Comparison of ENCODE assay signal across 8 cellular contexts in genomic region chr19:38095411-38096308, GRCh38.
DNase-seq lines count a peak whose midpoint lies in the region; ATAC-seq, FAIRE-seq and TF ChIP-seq lines count a peak whose summit lies in the region.

No MANE protein-coding gene starts in this region.

- FAIRE-seq in keratinocyte (lab: Jason Lieb, UNC), result peak; percentile 70

- no peak overlapping the region for H3K9ac ChIP-seq in keratinocyte (ENCODE audit: control insufficient read depth, extremely low read depth, insufficient read depth, low read length)

- no peaks in the 10 kb centered on the region for H4K20me1 ChIP-seq in keratinocyte (ENCODE audit: control insufficient read depth, extremely low read depth, insufficient read depth, low read length)

- H3K9me3 ChIP-seq in keratinocyte (ENCODE audit: control insufficient read depth, low read depth, low read length), result peaks cover 2% of the 10 kb centered on the region

- no peaks in the 10 kb centered on the region for H3K79me2 ChIP-seq in keratinocyte (ENCODE audit: control insufficient read depth, insufficient read depth, low read length)

- no peaks in the 10 kb centered on the region for H3K27me3 ChIP-seq in keratinocyte (ENCODE audit: control insufficient read depth, extremely low read depth, insufficient read depth, low read length)

- H2AFZ ChIP-seq in keratinocyte (ENCODE audit: control insufficient read depth, low read length), result no peak overlapping the region

- peaks cover 3 to 12% of the 10 kb centered on the region in 2 experiments for H3K36me3 ChIP-seq in keratinocyte (ENCODE audit: control insufficient read depth in 2 of 2, extremely low read depth in 1 of 2, insufficient read depth in 2 of 2, low read length in 2 of 2)

- ATAC-seq in GM19395 (IDR thresholded peaks at IDR 0.05; ENCODE audit: unreplicated experiment), result no peak

- H3K4me2 ChIP-seq in keratinocyte (ENCODE audit: control insufficient read depth, extremely low read depth, insufficient read depth, low read depth, low read length), result no peak overlapping the region

- H3K27ac ChIP-seq in keratinocyte (ENCODE audit: control insufficient read depth, insufficient read depth, low read length), result no peak overlapping the region

- H3K4me1 ChIP-seq in keratinocyte (ENCODE audit: control insufficient read depth, extremely low read depth, insufficient read depth, low read length), result no peaks in the 10 kb centered on the region

- no peaks in the 10 kb centered on the region for H3K9me1 ChIP-seq in keratinocyte (ENCODE audit: control insufficient read depth, extremely low read depth, insufficient read depth, low read length)

- dilution Hi-C loops in keratinocyte (cut with MboI; ENCODE audit: extremely low pct_ligation_motif_present, low sequenced_read_pairs), result no loop called here

- TF ChIP-seq CTCF in WI38 (IDR thresholded peaks at IDR 0.05; ENCODE audit: low read depth, low read length) (peak; percentile 67), cardiac fibroblast (IDR thresholded peaks at IDR 0.05; ENCODE audit: low read depth, low read length) (peak; percentile 78), keratinocyte (optimal IDR thresholded peaks at IDR 0.05 in 1 of 3, IDR thresholded peaks at IDR 0.05 in 1 of 3, conservative IDR thresholded peaks at IDR 0.05 in 1 of 3; ENCODE audit: extremely low read depth in 1 of 3, insufficient read depth in 2 of 3, low read length in 3 of 3) (peak; percentile 86 to 93 (median 89))

- no peak overlapping the region for H3K4me3 ChIP-seq in WI38 (ENCODE audit: low read depth, low read length)
- H3K4me3 ChIP-seq in cardiac fibroblast (replicated peaks in 1 of 2; ENCODE audit: low read depth in 2 of 2, low read length in 2 of 2), result no peak overlapping the region
- H3K4me3 ChIP-seq in keratinocyte (ENCODE audit: control insufficient read depth in 2 of 3, extremely low read depth in 1 of 3, insufficient read depth in 2 of 3, low read depth in 1 of 3, low read length in 3 of 3), result no peak overlapping the region

- DNase-seq in NCI-H1436 (lab: John Stamatoyannopoulos, UW), result peak; percentile 53
- DNase-seq in NCI-H1436 treated with DMSO at 0.1 percent for 48 hours (lab: John Stamatoyannopoulos, UW), result no peak
- peak; percentile 68 for DNase-seq in NCI-H2171 (lab: John Stamatoyannopoulos, UW)
- DNase-seq in cardiac fibroblast (ENCODE audit: low read depth in 2 of 2), result peak; percentile 73 to 78
- peak; percentile 9 for DNase-seq in keratinocyte (ENCODE audit: low read depth, low spot score)
- DNase-seq in stimulated activated CD4-positive, alpha-beta T cell treated with anti-CD3 and anti-CD28 coated beads, Interleukin-1b, Interleukin-23, amount 100 ng/mL, for 48 hours, result peak; percentile 54
